In the genomic region with DNA sequence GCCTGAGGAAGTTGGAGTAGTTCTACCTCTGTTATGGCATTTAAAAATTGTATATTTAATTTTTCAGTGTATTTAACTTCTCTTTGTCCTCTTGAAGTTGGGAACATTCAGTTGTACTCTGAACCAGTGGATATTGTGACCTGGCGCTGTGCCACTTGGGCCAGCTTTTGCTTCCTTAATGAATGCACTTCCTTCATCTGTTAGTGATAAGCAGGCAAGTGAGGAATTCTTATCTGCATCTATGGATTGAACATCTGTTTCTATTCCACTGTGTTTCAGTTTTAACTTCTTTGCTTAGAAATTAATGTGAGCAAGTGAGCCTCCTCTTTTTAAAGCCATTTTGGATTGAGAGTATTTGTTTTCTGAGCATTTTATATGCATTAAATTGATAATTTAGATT, we compare ENCODE assay signal across 12 cellular contexts.
DNase-seq lines count a peak whose midpoint lies in the region; ATAC-seq and TF ChIP-seq lines count a peak whose summit lies in the region.
"Had no signal": no experiment of that assay in that cellular context is flagged by ENCODE, and none has a peak within 500 bp of the region (broad histone marks: within the 10 kb centered on the region; RNA-seq: fewer than 3 reads in every experiment).

No MANE protein-coding gene starts in this region.

- TF ChIP-seq CTCF in adrenal gland (IDR thresholded peaks at IDR 0.05) = no peak
- TF ChIP-seq CTCF in smooth muscle cell (IDR thresholded peaks at IDR 0.05; ENCODE audit: borderline replicate concordance, insufficient read depth, poor library complexity, severe bottlenecking) = no peak

- TF ChIP-seq POLR2A in adrenal gland (IDR thresholded peaks at IDR 0.05) = no peak

- H4K20me1 ChIP-seq in smooth muscle cell (ENCODE audit: low read depth) = no peaks in the 10 kb centered on the region

- H3K36me3 Mint-ChIP-seq in activated CD8-positive, alpha-beta T cell treated with anti-CD3 and anti-CD28 coated beads, Interleukin-2, amount 10 ng/mL, durations not matched to agents 7 days and 5 days (ENCODE audit: low read depth) = no peaks in the 10 kb centered on the region
- H3K36me3 Mint-ChIP-seq: natural killer cell had no signal

- no peaks in the 10 kb centered on the region for H3K4me1 Mint-ChIP-seq in activated CD8-positive, alpha-beta T cell treated with anti-CD3 and anti-CD28 coated beads, Interleukin-2, amount 10 ng/mL, durations not matched to agents 7 days and 5 days (ENCODE audit: low read depth)
- H3K4me1 Mint-ChIP-seq: activated CD4-positive, alpha-beta T cell treated with anti-CD3 and anti-CD28 coated beads, Interleukin-2, amount 10 ng/mL, durations not matched to agents 24 days and 14 days; natural killer cell had no signal

- H3K9me3 Mint-ChIP-seq in activated CD8-positive, alpha-beta T cell treated with anti-CD3 and anti-CD28 coated beads, Interleukin-2, amount 10 ng/mL, durations not matched to agents 7 days and 5 days (ENCODE audit: insufficient read depth) = no peaks in the 10 kb centered on the region
- H3K9me3 Mint-ChIP-seq: activated CD4-positive, alpha-beta T cell treated with anti-CD3 and anti-CD28 coated beads, Interleukin-2, amount 10 ng/mL, durations not matched to agents 24 days and 14 days had no signal

- H3K36me3 ChIP-seq in adrenal gland (replicated peaks in 1 of 2) (no peaks in the 10 kb centered on the region), smooth muscle cell (ENCODE audit: low read depth) (no peaks in the 10 kb centered on the region)

- WGBS in adrenal gland, 4 donors = 48 to 61% (median 53%) methylated on average over 1 of the region's 1 CpG
- 79% methylated on average over 1 of the region's 1 CpG for WGBS in smooth muscle cell (ENCODE audit: low lambda C conversion rate)

- ATAC-seq in left ventricle myocardium superior (peak; percentile 80), sciatic nerve (peak; percentile 74), HG03442 (IDR thresholded peaks at IDR 0.05; ENCODE audit: unreplicated experiment) (no peak), GM21390 (IDR thresholded peaks at IDR 0.05; ENCODE audit: unreplicated experiment) (no peak)
- no peak for ATAC-seq in activated CD8-positive, alpha-beta T cell treated with anti-CD3 and anti-CD28 coated beads, Interleukin-2, amount 10 ng/mL, durations not matched to agents 7 days and 5 days
- ATAC-seq: natural killer cell had no signal

- H3K27me3 ChIP-seq in adrenal gland = no peaks in the 10 kb centered on the region
- H3K27me3 ChIP-seq in smooth muscle cell (ENCODE audit: low read depth) = no peaks in the 10 kb centered on the region

- no peaks in the 10 kb centered on the region for H3K9me3 ChIP-seq in adrenal gland (replicated peaks in 1 of 3)
- H3K9me3 ChIP-seq in smooth muscle cell (replicated peaks; ENCODE audit: low read depth) = no peaks in the 10 kb centered on the region

- POLR2A ChIA-PET in activated CD8-positive, alpha-beta T cell treated with anti-CD3 and anti-CD28 coated beads, Interleukin-2, amount 10 ng/mL, durations not matched to agents 7 days and 5 days (lab: Charles Lee) = no interaction called here

- H3K9ac ChIP-seq in smooth muscle cell (ENCODE audit: low read depth) = no peak overlapping the region

- H3K4me3 ChIP-seq in adrenal gland (no peak overlapping the region), smooth muscle cell (no peak overlapping the region)

- no peak overlapping the region for H3K4me2 ChIP-seq in smooth muscle cell

- intact Hi-C loops in adrenal gland (cut with DNase I) (no loop called here), left ventricle myocardium superior (cut with micrococcal nuclease) (no loop called here), sciatic nerve (cut with DNase I) (no loop called here)

- H3K4me1 ChIP-seq in adrenal gland (replicated peaks in 1 of 2) (peaks cover 3 to 24% of the 10 kb centered on the region in 2 donors), smooth muscle cell (ENCODE audit: low read depth) (no peaks in the 10 kb centered on the region)

- peak; percentile 42 for DNase-seq in Daoy (ENCODE audit: low read depth)
- peak; percentile 56 to 94 (median 83) for DNase-seq in adrenal gland
- peak; percentile 93 for DNase-seq in left ventricle myocardium superior
- peak; percentile 81 for DNase-seq in sciatic nerve (ENCODE audit: low spot score)
- no peak for DNase-seq in activated CD8-positive, alpha-beta T cell treated with anti-CD3 and anti-CD28 coated beads, Interleukin-2, amount 10 ng/mL, durations not matched to agents 7 days and 5 days
- no peak for DNase-seq in smooth muscle cell (lab: John Stamatoyannopoulos, UW; ENCODE audit: unreplicated experiment)
- DNase-seq: activated CD4-positive, alpha-beta T cell treated with anti-CD3 and anti-CD28 coated beads, Interleukin-2, amount 10 ng/mL, durations not matched to agents 24 days and 14 days; natural killer cell; stimulated activated CD4-positive, alpha-beta T cell treated with anti-CD3 and anti-CD28 coated beads, Interleukin-15, amount 100 ng/mL, for 24 hours had no signal

- CTCF ChIA-PET in activated CD8-positive, alpha-beta T cell treated with anti-CD3 and anti-CD28 coated beads, Interleukin-2, amount 10 ng/mL, durations not matched to agents 7 days and 5 days (lab: Charles Lee) = no interaction called here

- H3K79me2 ChIP-seq in smooth muscle cell (ENCODE audit: low read depth) = no peaks in the 10 kb centered on the region

- no peaks in the 10 kb centered on the region for H3F3A ChIP-seq in smooth muscle cell (ENCODE audit: low read depth)

- H3K27me3 Mint-ChIP-seq in activated CD8-positive, alpha-beta T cell treated with anti-CD3 and anti-CD28 coated beads, Interleukin-2, amount 10 ng/mL, durations not matched to agents 7 days and 5 days (ENCODE audit: low read depth) = no peaks in the 10 kb centered on the region
- H3K27me3 Mint-ChIP-seq: activated CD4-positive, alpha-beta T cell treated with anti-CD3 and anti-CD28 coated beads, Interleukin-2, amount 10 ng/mL, durations not matched to agents 24 days and 14 days had no signal

- H3K4me3 Mint-ChIP-seq in activated CD8-positive, alpha-beta T cell treated with anti-CD3 and anti-CD28 coated beads, Interleukin-2, amount 10 ng/mL, durations not matched to agents 7 days and 5 days = no peak overlapping the region
- H3K4me3 Mint-ChIP-seq: activated CD4-positive, alpha-beta T cell treated with anti-CD3 and anti-CD28 coated beads, Interleukin-2, amount 10 ng/mL, durations not matched to agents 24 days and 14 days; natural killer cell had no signal

- H2AFZ ChIP-seq in smooth muscle cell (ENCODE audit: low read depth) = no peak overlapping the region

- no peak overlapping the region for H3K27ac Mint-ChIP-seq in activated CD8-positive, alpha-beta T cell treated with anti-CD3 and anti-CD28 coated beads, Interleukin-2, amount 10 ng/mL, durations not matched to agents 7 days and 5 days
- H3K27ac Mint-ChIP-seq: activated CD4-positive, alpha-beta T cell treated with anti-CD3 and anti-CD28 coated beads, Interleukin-2, amount 10 ng/mL, durations not matched to agents 24 days and 14 days; natural killer cell had no signal

- no peak overlapping the region for H3K27ac ChIP-seq in adrenal gland
- H3K27ac ChIP-seq in smooth muscle cell (ENCODE audit: low read depth) = no peak overlapping the region
- H3K27ac ChIP-seq: epithelial cell of prostate had no signal

Comparison
In these comparisons a context has a peak if more than half of its experiments do, and no peak if none do; other contexts are left out.
1. DNase-seq: peak in Daoy (single experiment), adrenal gland (7 of 7), left ventricle myocardium superior (single experiment) and sciatic nerve (single experiment); none in activated CD8-positive, alpha-beta T cell treated with anti-CD3 and anti-CD28 coated beads, Interleukin-2, amount 10 ng/mL, durations not matched to agents 7 days and 5 days (single experiment) and smooth muscle cell (single experiment).
2. ATAC-seq: peak in left ventricle myocardium superior (single experiment) and sciatic nerve (single experiment); none in activated CD8-positive, alpha-beta T cell treated with anti-CD3 and anti-CD28 coated beads, Interleukin-2, amount 10 ng/mL, durations not matched to agents 7 days and 5 days (single experiment), HG03442 (single experiment) and GM21390 (single experiment).